In genomic region chr10:107160866-107161265, GRCh38 we compare ENCODE assay signal across 22 cellular contexts. TPM values are rescaled to one million over a fixed set of nuclear protein-coding genes. Genes with fewer than 3 reads are reported as not detected.
DNase-seq lines count a peak whose midpoint lies in the region; ATAC-seq and TF ChIP-seq lines count a peak whose summit lies in the region.
"Had no signal": no experiment of that assay in that cellular context is flagged by ENCODE, and none has a peak within 500 bp of the region (broad histone marks: within the 10 kb centered on the region; RNA-seq: fewer than 3 reads in every experiment).

No MANE protein-coding gene starts in this region.

- H3K27me3 ChIP-seq in breast epithelium = peaks cover 0 to 29% of the 10 kb centered on the region in 2 donors
- H3K27me3 ChIP-seq in endodermal cell (ENCODE audit: control insufficient read depth, insufficient read depth, low read length, poor library complexity, severe bottlenecking) = no peaks in the 10 kb centered on the region

- 68 to 77% methylated on average over 3 of the region's 3 CpGs for WGBS in endodermal cell (ENCODE audit: insufficient coverage in 1 of 2, insufficient read length in 1 of 2), 2 experiments

- no peak overlapping the region for H3K27ac ChIP-seq in breast epithelium
- no peak overlapping the region for H3K27ac ChIP-seq in endodermal cell (ENCODE audit: low read depth, low read length)
- H3K27ac ChIP-seq: 22Rv1, GM23248 had no signal

- POLR2A ChIA-PET in MCF 10A (lab: Yijun Ruan, JAX) = no interaction called here

- CTCF ChIA-PET in MCF 10A (lab: Yijun Ruan, JAX) = no interaction called here

- TF ChIP-seq POLR2A in breast epithelium (IDR thresholded peaks at IDR 0.05) = no peak

- no peak for TF ChIP-seq CTCF in MCF 10A (IDR thresholded peaks at IDR 0.05; ENCODE audit: unreplicated experiment)
- TF ChIP-seq CTCF in breast epithelium (IDR thresholded peaks at IDR 0.05) = no peak
- no peak for TF ChIP-seq CTCF in endodermal cell (conservative IDR thresholded peaks at IDR 0.05)
- TF ChIP-seq CTCF in neural crest cell (conservative IDR thresholded peaks at IDR 0.05) = no peak
- TF ChIP-seq CTCF in progenitor cell of endocrine pancreas (IDR thresholded peaks at IDR 0.05; ENCODE audit: unreplicated experiment) = no peak

- no peak overlapping the region for H3K4me3 ChIP-seq in breast epithelium
- H3K4me3 ChIP-seq in endodermal cell (ENCODE audit: low read length) = peak overlapping the region; percentile 96
- H3K4me3 ChIP-seq: GM23248 had no signal

- intact Hi-C loops in MCF 10A (cut with micrococcal nuclease) (loop anchor here (10.0 kb wide), 1 partner anchor 1044 kb away; no protein-coding TSS in a partner anchor), breast epithelium (cut with DNase I; ENCODE audit: low total_unique reads) (no loop called here)
- intact Hi-C loops in activated CD4-positive, alpha-beta T cell treated with anti-CD3 and anti-CD28 coated beads, Interleukin-2, amount 10 ng/mL, durations not matched to agents 24 days and 14 days (cut with micrococcal nuclease) = no loop called here

- H3K27me3 Mint-ChIP-seq in MCF 10A (ENCODE audit: insufficient read depth, unreplicated experiment) (no peaks in the 10 kb centered on the region), endodermal cell (ENCODE audit: insufficient read depth) (peaks cover 29% of the 10 kb centered on the region), neural crest cell (ENCODE audit: low read depth) (peaks cover 18% of the 10 kb centered on the region), progenitor cell of endocrine pancreas (peaks cover 41% of the 10 kb centered on the region)
- H3K27me3 Mint-ChIP-seq in activated CD4-positive, alpha-beta T cell treated with anti-CD3 and anti-CD28 coated beads, Interleukin-2, amount 10 ng/mL, durations not matched to agents 24 days and 14 days = peaks cover 20% of the 10 kb centered on the region

- H3K27ac Mint-ChIP-seq in MCF 10A (ENCODE audit: low read depth, unreplicated experiment) (no peak overlapping the region), endodermal cell (no peak overlapping the region), neural crest cell (ENCODE audit: unreplicated experiment) (no peak overlapping the region), progenitor cell of endocrine pancreas (no peak overlapping the region)
- H3K27ac Mint-ChIP-seq in activated CD4-positive, alpha-beta T cell treated with anti-CD3 and anti-CD28 coated beads, Interleukin-2, amount 10 ng/mL, durations not matched to agents 24 days and 14 days = no peak overlapping the region
- H3K27ac Mint-ChIP-seq: CD4-positive, alpha-beta memory T cell had no signal

- DNase-seq in MCF 10A (ENCODE audit: unreplicated experiment) (peak; percentile 9), breast epithelium (ENCODE audit: low spot score in 2 of 2) (no peak), endodermal cell (no peak), neural crest cell (ENCODE audit: low read depth, low spot score) (no peak), AG20443 (ENCODE audit: low spot score) (no peak), progenitor cell of endocrine pancreas (ENCODE audit: low spot score, unreplicated experiment) (no peak)
- DNase-seq in activated CD4-positive, alpha-beta T cell treated with anti-CD3 and anti-CD28 coated beads, Interleukin-2, amount 10 ng/mL, durations not matched to agents 24 days and 14 days = no peak
- DNase-seq: AML-193; C1 segment of cervical spinal cord; Calu3; CD4-positive, alpha-beta memory T cell; COR-L47; DMS53; DMS79 treated with DMSO at 0.1 percent for 48 hours; GF-D8; GM23248; H7; HCEC 1CT had no signal

- peaks cover 6% of the 10 kb centered on the region for H3K4me1 Mint-ChIP-seq in MCF 10A (ENCODE audit: insufficient read depth, unreplicated experiment)
- peaks cover 32% of the 10 kb centered on the region for H3K4me1 Mint-ChIP-seq in endodermal cell
- H3K4me1 Mint-ChIP-seq in neural crest cell = peaks cover 23% of the 10 kb centered on the region
- peaks cover 13% of the 10 kb centered on the region for H3K4me1 Mint-ChIP-seq in progenitor cell of endocrine pancreas (ENCODE audit: low read depth)
- H3K4me1 Mint-ChIP-seq in activated CD4-positive, alpha-beta T cell treated with anti-CD3 and anti-CD28 coated beads, Interleukin-2, amount 10 ng/mL, durations not matched to agents 24 days and 14 days = no peaks in the 10 kb centered on the region

- H3K9me3 ChIP-seq in breast epithelium (no peaks in the 10 kb centered on the region), endodermal cell (ENCODE audit: control insufficient read depth, low read length) (no peaks in the 10 kb centered on the region)

- H3K4me3 Mint-ChIP-seq in MCF 10A (ENCODE audit: unreplicated experiment) (no peak overlapping the region), endodermal cell (peak overlapping the region; percentile 88), neural crest cell (peak overlapping the region; percentile 0), progenitor cell of endocrine pancreas (ENCODE audit: low read depth) (no peak overlapping the region)
- H3K4me3 Mint-ChIP-seq in activated CD4-positive, alpha-beta T cell treated with anti-CD3 and anti-CD28 coated beads, Interleukin-2, amount 10 ng/mL, durations not matched to agents 24 days and 14 days = no peak overlapping the region
- H3K4me3 Mint-ChIP-seq: CD4-positive, alpha-beta memory T cell had no signal

- H3K4me1 ChIP-seq in breast epithelium (no peaks in the 10 kb centered on the region), endodermal cell (ENCODE audit: control insufficient read depth, insufficient read depth, low read length) (no peaks in the 10 kb centered on the region)

- H3K9me3 Mint-ChIP-seq in MCF 10A (ENCODE audit: unreplicated experiment) (peaks cover 7% of the 10 kb centered on the region), endodermal cell (no peaks in the 10 kb centered on the region), neural crest cell (no peaks in the 10 kb centered on the region), progenitor cell of endocrine pancreas (ENCODE audit: low read depth) (no peaks in the 10 kb centered on the region)
- H3K9me3 Mint-ChIP-seq in activated CD4-positive, alpha-beta T cell treated with anti-CD3 and anti-CD28 coated beads, Interleukin-2, amount 10 ng/mL, durations not matched to agents 24 days and 14 days = peaks cover 3% of the 10 kb centered on the region

- ATAC-seq in GM18909 (IDR thresholded peaks at IDR 0.05; ENCODE audit: poor library complexity, unreplicated experiment) = no peak

- BruUV-seq in MCF 10A (replicated peaks; lab: Mats Ljungman, UMichigan) = no TSS peak

- H3K36me3 Mint-ChIP-seq in MCF 10A (ENCODE audit: insufficient read depth, unreplicated experiment) = no peaks in the 10 kb centered on the region
- no peaks in the 10 kb centered on the region for H3K36me3 Mint-ChIP-seq in endodermal cell (ENCODE audit: low read depth)
- no peaks in the 10 kb centered on the region for H3K36me3 Mint-ChIP-seq in neural crest cell (ENCODE audit: low read depth)
- no peaks in the 10 kb centered on the region for H3K36me3 Mint-ChIP-seq in progenitor cell of endocrine pancreas (ENCODE audit: insufficient read depth)
- H3K36me3 Mint-ChIP-seq in activated CD4-positive, alpha-beta T cell treated with anti-CD3 and anti-CD28 coated beads, Interleukin-2, amount 10 ng/mL, durations not matched to agents 24 days and 14 days (ENCODE audit: low read depth) = peaks cover 4% of the 10 kb centered on the region
- H3K36me3 Mint-ChIP-seq: CD4-positive, alpha-beta memory T cell had no signal

- no peak overlapping the region for H3K9ac ChIP-seq in endodermal cell (ENCODE audit: extremely low read depth, low read length, poor library complexity, severe bottlenecking)
- H3K9ac ChIP-seq: GM23248 had no signal

- H3K36me3 ChIP-seq in breast epithelium (no peaks in the 10 kb centered on the region), endodermal cell (ENCODE audit: control insufficient read depth, insufficient read depth, low read length) (peaks cover 37% of the 10 kb centered on the region)

RNA-seq across cellular contexts. Expression of gene SORCS1, which starts 3.6 kb away (rescaled TPM):
- total RNA-seq in MCF 10A (2022) = 0.54 TPM in 1 of 2 replicates, not detected in the other
- 1 to 10 TPM in 2 of 3 donors, under 1 TPM in 1; 0.73 to 3.3 (median 2.9) TPM for total RNA-seq in breast epithelium
- 10 to 100 TPM; 57.4 to 79.6 TPM for total RNA-seq in endodermal cell
- 7.2 TPM for polyA plus RNA-seq in endodermal cell (2013, experiment 1 of 2)
- polyA plus RNA-seq in endodermal cell (2013, experiment 2 of 2) = 11.8 TPM
- total RNA-seq in neural crest cell = 8.2 and 9.1 TPM in 2 replicates
- 13.6 and 14.1 TPM in 2 replicates for total RNA-seq in progenitor cell of endocrine pancreas
- total RNA-seq in activated CD4-positive, alpha-beta T cell treated with anti-CD3 and anti-CD28 coated beads, Interleukin-2, amount 10 ng/mL, durations not matched to agents 24 days and 14 days = not detected in 2 replicates
- total RNA-seq: Calu3; CD4-positive, alpha-beta memory T cell; Daoy; G401; GM23248 had no signal
- polyA plus RNA-seq: CD4-positive, alpha-beta memory T cell; GM23248 had no signal

Comparison
In these comparisons a context has a peak if more than half of its experiments do, and no peak if none do; other contexts are left out.
1. H3K4me3 Mint-ChIP-seq: peak in endodermal cell (single experiment) and neural crest cell (single experiment); none in MCF 10A (single experiment), progenitor cell of endocrine pancreas (single experiment) and activated CD4-positive, alpha-beta T cell treated with anti-CD3 and anti-CD28 coated beads, Interleukin-2, amount 10 ng/mL, durations not matched to agents 24 days and 14 days (single experiment).